Comparison of ENCODE assay signal across 11 cellular contexts in the genomic region with DNA sequence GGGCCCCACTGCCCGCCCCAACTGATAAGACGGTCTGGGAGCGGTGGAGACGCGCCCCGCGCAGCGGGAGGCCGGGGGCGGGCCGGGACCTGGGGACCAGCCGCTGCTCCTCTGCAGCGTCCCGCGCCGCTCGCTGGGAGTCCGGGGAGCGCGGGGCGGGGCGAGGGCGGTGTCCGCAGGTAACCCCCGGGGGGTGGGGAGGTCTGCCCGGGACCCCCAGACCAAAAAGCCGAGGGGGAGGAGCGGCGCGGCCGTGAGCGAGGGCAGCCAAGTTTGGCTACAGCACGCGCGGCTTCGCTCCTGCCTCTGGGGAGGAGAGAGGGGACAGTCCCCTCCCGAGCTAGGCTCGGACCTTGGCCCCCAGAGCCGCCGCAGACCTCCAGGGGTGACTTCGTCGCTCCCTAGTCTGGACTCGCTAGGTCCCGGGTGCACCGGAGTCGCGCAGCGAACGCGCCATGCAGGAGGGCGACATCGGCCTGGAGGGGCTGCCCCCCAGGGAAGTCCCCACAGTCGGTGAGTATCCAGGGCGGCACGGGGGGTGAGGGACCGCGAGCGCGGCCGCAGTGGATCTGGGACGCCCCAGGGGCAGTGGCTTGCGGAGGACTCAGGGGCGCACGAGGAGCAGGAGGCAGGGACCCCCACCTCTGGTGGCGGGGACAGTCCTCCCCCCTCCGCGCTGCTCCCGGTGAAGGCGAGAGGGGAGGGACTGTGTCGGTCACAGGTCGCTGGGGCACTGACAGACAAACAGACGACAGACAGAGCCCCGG.
DNase-seq lines count a peak whose midpoint lies in the region; ATAC-seq, FAIRE-seq and TF ChIP-seq lines count a peak whose summit lies in the region.
"Had no signal": no experiment of that assay in that cellular context is flagged by ENCODE, and none has a peak within 500 bp of the region (broad histone marks: within the 10 kb centered on the region; RNA-seq: fewer than 3 reads in every experiment).

No MANE protein-coding gene starts in this region.

- no peaks in the 10 kb centered on the region for H3K79me1 ChIP-seq in mesendoderm (ENCODE audit: low read length)

- H4K5ac ChIP-seq in mesendoderm (ENCODE audit: low read length), result no peak overlapping the region

- no peaks in the 10 kb centered on the region for H3K9me3 ChIP-seq in Panc1 (ENCODE audit: control insufficient read depth, insufficient read depth, low read depth, low read length)
- H3K9me3 ChIP-seq in thoracic aorta, result no peaks in the 10 kb centered on the region

- no peak overlapping the region for H3K27ac ChIP-seq in Panc1 (ENCODE audit: low read length)
- no peak overlapping the region for H3K27ac ChIP-seq in mesendoderm (ENCODE audit: low read depth, low read length)
- peak overlapping the region; percentile 92 to 96 for H3K27ac ChIP-seq in thoracic aorta
- H3K27ac ChIP-seq: HL-60 had no signal

- POLR2A ChIA-PET in Panc1 (lab: Charles Lee), result no interaction called here

- peak overlapping the region; percentile 69 for H3K56ac ChIP-seq in mesendoderm (ENCODE audit: low read length)

- H3K9ac ChIP-seq in mesendoderm (ENCODE audit: low read length), result peak overlapping the region; percentile 46

- in situ Hi-C loops in Panc1 (cut with HindIII; ENCODE audit: low pct_unique_long_range_greater_than_20kb, low sequenced_read_pairs), result no loop called here
- in situ Hi-C loops in ACHN (cut with HindIII; ENCODE audit: low pct_ligation_motif_present, low pct_unique_long_range_greater_than_20kb, low sequenced_read_pairs), result no loop called here

- H4K8ac ChIP-seq in mesendoderm (ENCODE audit: low read depth, low read length), result no peak overlapping the region

- H2BK120ac ChIP-seq in mesendoderm (ENCODE audit: low read depth, low read length), result no peak overlapping the region

- H3K27me3 Mint-ChIP-seq in glutamatergic neuron (ENCODE audit: unreplicated experiment), result peaks cover 15% of the 10 kb centered on the region

- no peak for FAIRE-seq in frontal cortex (lab: Jason Lieb, UNC)
- FAIRE-seq: GM12892 had no signal

- TF ChIP-seq CTCF in Panc1 (IDR thresholded peaks at IDR 0.05) (no peak), glutamatergic neuron (IDR thresholded peaks at IDR 0.05; ENCODE audit: partially characterized antibody, unreplicated experiment) (no peak), thoracic aorta (IDR thresholded peaks at IDR 0.05) (no peak)

- intact Hi-C loops in Panc1 (cut with micrococcal nuclease; ENCODE audit: unreplicated experiment), result no loop called here

- no peak overlapping the region for H2AK5ac ChIP-seq in mesendoderm (ENCODE audit: low read length)

- CTCF ChIA-PET in Panc1 (lab: Charles Lee), result no interaction called here

- no TSS peak for BruUV-seq in Panc1 (replicated peaks; lab: Mats Ljungman, UMichigan)

- no CpG with 5 or more reads among the region's 73 CpGs for WGBS in mesendoderm (ENCODE audit: extremely low coverage, insufficient coverage, low lambda C conversion rate)

- peak overlapping the region; percentile 23 for H3K18ac ChIP-seq in mesendoderm (ENCODE audit: low read length)

- ATAC-seq in Panc1 (no peak), thoracic aorta (ENCODE audit: insufficient number of reproducible peaks, low FRiP score, low read depth) (no peak)

- H3K4me3 Mint-ChIP-seq in glutamatergic neuron (ENCODE audit: unreplicated experiment), result peak overlapping the region; percentile 71

- peaks cover 31% of the 10 kb centered on the region for H3K4me1 Mint-ChIP-seq in glutamatergic neuron (ENCODE audit: low read depth, unreplicated experiment)

- H2BK5ac ChIP-seq in mesendoderm (ENCODE audit: low read length), result no peak overlapping the region

- H3K4ac ChIP-seq in mesendoderm (ENCODE audit: low read depth, low read length), result no peak overlapping the region

- no peaks in the 10 kb centered on the region for H3K79me2 ChIP-seq in mesendoderm (ENCODE audit: control insufficient read depth, insufficient read depth, low read length)

- H3K9me3 Mint-ChIP-seq in glutamatergic neuron (ENCODE audit: unreplicated experiment), result peaks cover 9% of the 10 kb centered on the region

- H3K27me3 ChIP-seq in Panc1 (ENCODE audit: control insufficient read depth, insufficient read depth, low read length) (peaks cover 36% of the 10 kb centered on the region), mesendoderm (ENCODE audit: insufficient read depth, low read length, poor library complexity) (peaks cover 17% of the 10 kb centered on the region), thoracic aorta (replicated peaks; ENCODE audit: insufficient read depth) (no peaks in the 10 kb centered on the region)

- H3K23ac ChIP-seq in mesendoderm (ENCODE audit: low read length), result peak overlapping the region; percentile 3

- peak overlapping the region; percentile 60 for H3K4me2 ChIP-seq in mesendoderm (ENCODE audit: low read length)

- H3K36me3 ChIP-seq in Panc1 (ENCODE audit: control insufficient read depth, insufficient read depth, low read length), result no peaks in the 10 kb centered on the region
- no peaks in the 10 kb centered on the region for H3K36me3 ChIP-seq in mesendoderm (ENCODE audit: control insufficient read depth, insufficient read depth, low read length)
- H3K36me3 ChIP-seq in thoracic aorta, result no peaks in the 10 kb centered on the region

- no peak overlapping the region for H3K27ac Mint-ChIP-seq in glutamatergic neuron (ENCODE audit: unreplicated experiment)

- H2BK15ac ChIP-seq in mesendoderm (replicated peaks; ENCODE audit: low read depth), result no peak overlapping the region

- no peaks in the 10 kb centered on the region for H3K36me3 Mint-ChIP-seq in glutamatergic neuron (ENCODE audit: unreplicated experiment)

- H3K4me1 ChIP-seq in Panc1 (ENCODE audit: control insufficient read depth, insufficient read depth, low read length) (peaks cover 8% of the 10 kb centered on the region; the same call in 1 of the 2 replicates), mesendoderm (ENCODE audit: control insufficient read depth, low read depth, low read length) (no peaks in the 10 kb centered on the region), thoracic aorta (ENCODE audit: control insufficient read depth in 1 of 2, low read depth in 2 of 2) (peaks cover 28 to 82% of the 10 kb centered on the region in 2 donors)

- DNase-seq in Panc1 (ENCODE audit: low read depth, low spot score) (no peak), glutamatergic neuron (no peak), mesendoderm (no peak), thoracic aorta (ENCODE audit: low spot score) (no peak), ACHN (no peak), T-helper 9 cell (no peak), frontal cortex (ENCODE audit: low spot score in 2 of 2) (no peak), NCI-H345 treated with DMSO at 0.1 percent for 48 hours (lab: John Stamatoyannopoulos, UW; ENCODE audit: unreplicated experiment) (no peak)
- DNase-seq: OCI-M1 had no signal

- H3K4me3 ChIP-seq in Panc1 (ENCODE audit: low read depth in 2 of 2, low read length in 2 of 2), result peak overlapping the region; percentile 16 to 35
- no peak overlapping the region for H3K4me3 ChIP-seq in mesendoderm (ENCODE audit: low read length)
- peak overlapping the region; percentile 75 for H3K4me3 ChIP-seq in thoracic aorta

Comparison
In these comparisons a context has a peak if more than half of its experiments do, and no peak if none do; other contexts are left out.
1. H3K27ac ChIP-seq: peak in thoracic aorta (2 of 2); none in Panc1 (single experiment) and mesendoderm (single experiment).